In genomic region chr10:124068929-124069328, GRCh38 we compare ENCODE assay signal across 9 cellular contexts.
"Had no signal": no experiment of that assay in that cellular context is flagged by ENCODE, and none has a peak within 500 bp of the region (broad histone marks: within the 10 kb centered on the region; RNA-seq: fewer than 3 reads in every experiment).

No MANE protein-coding gene starts in this region.

- DNase-seq: activated CD4-positive, alpha-beta T cell treated with anti-CD3 and anti-CD28 coated beads for 4 hours; activated naive CD4-positive, alpha-beta T cell treated with anti-CD3 and anti-CD28 coated beads for 36 hours; esophagus squamous epithelium; foreskin fibroblast; head of caudate nucleus; stimulated activated CD4-positive, alpha-beta T cell treated with anti-CD3 and anti-CD28 coated beads, Interleukin-2, amount 100 ng/mL, for 48 hours; T-helper 9 cell; testis had no signal

- H3K9me3 ChIP-seq: esophagus squamous epithelium, testis had no signal

- H3K36me3 ChIP-seq: esophagus squamous epithelium had no signal

- ATAC-seq: natural killer cell treated with Interleukin-12 subunit alpha and Interleukin-12 subunit beta and Interleukin-15 and Interleukin-18, amount 100 ng/mL, for 72 hours had no signal

- H3K27me3 ChIP-seq: esophagus squamous epithelium, testis had no signal

- H3K4me3 ChIP-seq: esophagus squamous epithelium, testis had no signal

- H3K27ac ChIP-seq: esophagus squamous epithelium, testis had no signal
